ENCODE assay signal across 35 cellular contexts in the genomic region with DNA sequence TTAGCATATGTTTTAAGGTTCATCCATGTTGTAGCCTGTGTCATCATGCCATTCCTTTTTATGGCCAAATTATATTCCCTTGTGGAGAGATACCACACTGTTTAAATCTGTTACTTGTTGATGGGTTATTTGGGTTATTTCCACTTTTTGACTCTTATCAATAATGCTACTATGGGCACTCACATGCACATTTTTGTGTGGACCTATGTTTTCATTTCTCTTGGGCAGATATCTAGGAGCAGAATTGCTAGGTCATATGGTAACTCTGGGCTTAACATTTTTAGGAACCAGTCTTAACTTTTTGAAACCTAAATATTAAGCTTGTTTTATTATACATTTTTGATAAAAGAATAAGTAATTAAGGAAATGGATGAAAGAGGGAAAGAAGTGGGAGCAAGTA. TPM values are rescaled to one million over a fixed set of nuclear protein-coding genes. Genes with fewer than 3 reads are reported as not detected.
"Had no signal": no experiment of that assay in that cellular context is flagged by ENCODE, and none has a peak within 500 bp of the region (broad histone marks: within the 10 kb centered on the region; RNA-seq: fewer than 3 reads in every experiment).

No MANE protein-coding gene starts in this region.

- DNase-seq: activated B cell treated with CpG ODN at 0.5 μM for 24 hours; activated CD4-positive, alpha-beta memory T cell treated with anti-CD3 and anti-CD28 coated beads for 36 hours; activated CD4-positive, alpha-beta T cell treated with anti-CD3 and anti-CD28 coated beads for 4 hours; activated CD4-positive, alpha-beta T cell treated with anti-CD3 and anti-CD28 coated beads, Interleukin-2, amount 10 ng/mL, durations not matched to agents 24 days and 14 days; activated CD4-positive, alpha-beta T cell treated with anti-CD3 and anti-CD28 coated beads, Interleukin-2, amount 50 U/mL, for 1 hour; activated CD4-positive, alpha-beta T cell treated with anti-CD3 and anti-CD28 coated beads, Interleukin-2, amount 50 U/mL, for 4 hours; activated CD4-positive, CD25-positive, alpha-beta regulatory T cell treated with anti-CD3 and anti-CD28 coated beads, Interleukin-2, amount 50 U/mL, for 72 hours; activated CD8-positive, alpha-beta memory T cell treated with anti-CD3 and anti-CD28 coated beads, Interleukin-2, amount 50 U/mL, for 4 hours; activated CD8-positive, alpha-beta T cell treated with anti-CD3 and anti-CD28 coated beads for 36 hours; activated effector memory CD4-positive, alpha-beta T cell treated with anti-CD3 and anti-CD28 coated beads, Interleukin-2, amount 50 U/mL, for 16 hours; activated gamma-delta T cell treated with Interleukin-2 at 50 U/mL for 16 hours; activated naive CD4-positive, alpha-beta T cell; activated naive CD4-positive, alpha-beta T cell treated with anti-CD3 and anti-CD28 coated beads for 36 hours; activated naive CD4-positive, alpha-beta T cell treated with anti-CD3 and anti-CD28 coated beads, Interleukin-2, amount 50 U/mL, for 16 hours; activated naive CD8-positive, alpha-beta T cell treated with anti-CD3 and anti-CD28 coated beads for 36 hours; activated T-cell treated with anti-CD3 and anti-CD28 coated beads for 4 hours; activated T-cell treated with anti-CD3 and anti-CD28 coated beads, Interleukin-2, amount 50 U/mL, for 1 hour; activated T-cell treated with anti-CD3 and anti-CD28 coated beads, Interleukin-2, amount 50 U/mL, for 4 hours; activated T-cell treated with anti-CD3 and anti-CD28 coated beads, Interleukin-2, amount 50 U/mL, for 72 hours; adrenal gland; amniotic stem cell; brain microvascular endothelial cell; central memory CD4-positive, alpha-beta T cell; T-helper 1 cell; T-helper 2 cell; T-helper 9 cell had no signal

- H3K27ac ChIP-seq: adrenal gland, ascending aorta, brain microvascular endothelial cell, breast epithelium, VCaP had no signal

- H3K4me3 ChIP-seq: adrenal gland, ascending aorta, breast epithelium had no signal

- H3K4me1 Mint-ChIP-seq: activated T-helper 17 cell treated with anti-CD3 and anti-CD28 coated beads, Interleukin-2, amount 50 U/mL, for 72 hours had no signal

- H3K4me1 ChIP-seq: ascending aorta, breast epithelium had no signal

- H3K36me3 ChIP-seq: adrenal gland, ascending aorta, brain microvascular endothelial cell, breast epithelium had no signal

- H3K27ac Mint-ChIP-seq: activated B cell treated with CpG ODN at 0.5 μM for 24 hours; activated CD4-positive, alpha-beta memory T cell treated with anti-CD3 and anti-CD28 coated beads for 36 hours; activated CD4-positive, alpha-beta T cell treated with anti-CD3 and anti-CD28 coated beads, Interleukin-2, amount 10 ng/mL, durations not matched to agents 24 days and 14 days; activated CD8-positive, alpha-beta T cell treated with anti-CD3 and anti-CD28 coated beads for 36 hours; activated naive CD4-positive, alpha-beta T cell treated with anti-CD3 and anti-CD28 coated beads for 36 hours; activated naive CD4-positive, alpha-beta T cell treated with anti-CD3 and anti-CD28 coated beads, Interleukin-2, amount 50 U/mL, for 72 hours; activated naive CD8-positive, alpha-beta T cell treated with anti-CD3 and anti-CD28 coated beads for 36 hours; activated T-cell treated with anti-CD3 and anti-CD28 coated beads, Interleukin-2, amount 50 U/mL, for 72 hours; activated T-helper 1 cell treated with anti-CD3 and anti-CD28 coated beads, Interleukin-12 subunit alpha, Interleukin-12 subunit beta, Interleukin-2, Interleukin-4 antibody, amounts not matched to agents 30 ng/mL and 10 ng/mL and 1 ng/mL, durations not matched to agents 14 hours and 24 hours and 36 hours; activated T-helper 17 cell treated with anti-CD3 and anti-CD28 coated beads, Interleukin-2, amount 50 U/mL, for 72 hours; T-helper 1 cell treated with Interleukin-12 subunit alpha and Interleukin-12 subunit beta and Interleukin-4 antibody, amounts not matched to agents 30 μg/mL and 1 μg/mL, for 36 hours; T-helper 2 cell treated with Interferon-gamma antibody and Interleukin-4, amounts not matched to agents 5 μg/mL and 100 μg/mL, for 36 hours had no signal

- FAIRE-seq: TTC549 had no signal

- H3K4me3 Mint-ChIP-seq: activated B cell treated with CpG ODN at 0.5 μM for 24 hours; activated CD4-positive, alpha-beta memory T cell treated with anti-CD3 and anti-CD28 coated beads for 36 hours; activated CD4-positive, alpha-beta T cell treated with anti-CD3 and anti-CD28 coated beads, Interleukin-2, amount 10 ng/mL, durations not matched to agents 24 days and 14 days; activated CD8-positive, alpha-beta T cell treated with anti-CD3 and anti-CD28 coated beads for 36 hours; activated naive CD4-positive, alpha-beta T cell treated with anti-CD3 and anti-CD28 coated beads for 36 hours; activated naive CD8-positive, alpha-beta T cell treated with anti-CD3 and anti-CD28 coated beads for 36 hours; activated T-cell treated with anti-CD3 and anti-CD28 coated beads, Interleukin-2, amount 50 U/mL, for 4 hours; activated T-cell treated with anti-CD3 and anti-CD28 coated beads, Interleukin-2, amount 50 U/mL, for 72 hours; activated T-helper 1 cell treated with anti-CD3 and anti-CD28 coated beads, Interleukin-12 subunit alpha, Interleukin-12 subunit beta, Interleukin-2, Interleukin-4 antibody, amounts not matched to agents 30 ng/mL and 10 ng/mL and 1 ng/mL, durations not matched to agents 14 hours and 24 hours and 36 hours; activated T-helper 17 cell treated with anti-CD3 and anti-CD28 coated beads, Interleukin-2, amount 50 U/mL, for 72 hours; T-helper 1 cell treated with Interleukin-12 subunit alpha and Interleukin-12 subunit beta and Interleukin-4 antibody, amounts not matched to agents 30 μg/mL and 1 μg/mL, for 36 hours; T-helper 2 cell treated with Interferon-gamma antibody and Interleukin-4, amounts not matched to agents 5 μg/mL and 100 μg/mL, for 36 hours had no signal

- ATAC-seq: activated CD8-positive, alpha-beta T cell treated with anti-CD3 and anti-CD28 coated beads for 36 hours; activated naive CD4-positive, alpha-beta T cell treated with anti-CD3 and anti-CD28 coated beads, Interleukin-2, amount 50 U/mL, for 72 hours; activated T-cell treated with anti-CD3 and anti-CD28 coated beads, Interleukin-2, amount 50 U/mL, for 4 hours; activated T-cell treated with anti-CD3 and anti-CD28 coated beads, Interleukin-2, amount 50 U/mL, for 72 hours; activated T-helper 17 cell treated with anti-CD3 and anti-CD28 coated beads, Interleukin-2, amount 50 U/mL, for 72 hours had no signal

- H3K36me3 Mint-ChIP-seq: activated CD4-positive, alpha-beta memory T cell treated with anti-CD3 and anti-CD28 coated beads for 36 hours; activated naive CD4-positive, alpha-beta T cell treated with anti-CD3 and anti-CD28 coated beads, Interleukin-2, amount 50 U/mL, for 72 hours; activated naive CD8-positive, alpha-beta T cell treated with anti-CD3 and anti-CD28 coated beads for 36 hours had no signal

- H3K9me3 ChIP-seq: adrenal gland, ascending aorta, breast epithelium had no signal

- H3K9me3 Mint-ChIP-seq: activated B cell treated with CpG ODN at 0.5 μM for 24 hours; activated CD4-positive, alpha-beta memory T cell treated with anti-CD3 and anti-CD28 coated beads for 36 hours; activated CD4-positive, alpha-beta T cell treated with anti-CD3 and anti-CD28 coated beads, Interleukin-2, amount 10 ng/mL, durations not matched to agents 24 days and 14 days; activated CD8-positive, alpha-beta T cell treated with anti-CD3 and anti-CD28 coated beads for 36 hours; activated naive CD4-positive, alpha-beta T cell treated with anti-CD3 and anti-CD28 coated beads for 36 hours; activated naive CD4-positive, alpha-beta T cell treated with anti-CD3 and anti-CD28 coated beads, Interleukin-2, amount 50 U/mL, for 72 hours; activated naive CD8-positive, alpha-beta T cell treated with anti-CD3 and anti-CD28 coated beads for 36 hours; activated T-cell treated with anti-CD3 and anti-CD28 coated beads, Interleukin-2, amount 50 U/mL, for 4 hours; activated T-cell treated with anti-CD3 and anti-CD28 coated beads, Interleukin-2, amount 50 U/mL, for 72 hours; activated T-helper 1 cell treated with anti-CD3 and anti-CD28 coated beads, Interleukin-12 subunit alpha, Interleukin-12 subunit beta, Interleukin-2, Interleukin-4 antibody, amounts not matched to agents 30 ng/mL and 10 ng/mL and 1 ng/mL, durations not matched to agents 14 hours and 24 hours and 36 hours; activated T-helper 17 cell treated with anti-CD3 and anti-CD28 coated beads, Interleukin-2, amount 50 U/mL, for 72 hours; T-helper 1 cell treated with Interleukin-12 subunit alpha and Interleukin-12 subunit beta and Interleukin-4 antibody, amounts not matched to agents 30 μg/mL and 1 μg/mL, for 36 hours; T-helper 2 cell treated with Interferon-gamma antibody and Interleukin-4, amounts not matched to agents 5 μg/mL and 100 μg/mL, for 36 hours had no signal

RNA-seq across cellular contexts. Expression of a gene that starts 4.0 kb away (rescaled TPM):
- total RNA-seq: activated B cell treated with CpG ODN at 0.5 μM for 24 hours had no signal
